8 cellular contexts compared by ENCODE assay signal in genomic region chr1:148952938-148953616, GRCh38.
DNase-seq lines count a peak whose midpoint lies in the region; ATAC-seq and TF ChIP-seq lines count a peak whose summit lies in the region.
"Not testable (repeated sequence)": the region's sequence is repeated elsewhere in the genome, so short reads cannot be mapped to it uniquely, and the experiment has no call there.

No MANE protein-coding gene starts in this region.

- H3K9me3 ChIP-seq in duodenal mucosa (ENCODE audit: control insufficient read depth in 1 of 2, low read length in 2 of 2); parathyroid adenoma (ENCODE audit: control insufficient read depth, low read length); upper lobe of right lung: not testable (repeated sequence)

- peaks cover 11 to 15% of the 10 kb centered on the region in 2 donors for H3K4me1 Mint-ChIP-seq in immature natural killer cell

- not testable (repeated sequence) for H3K27me3 ChIP-seq in duodenal mucosa (ENCODE audit: control insufficient read depth in 1 of 2, insufficient read depth in 2 of 2, low read length in 2 of 2); parathyroid adenoma (ENCODE audit: control insufficient read depth, insufficient read depth, low read length); upper lobe of right lung

- not testable (repeated sequence) for TF ChIP-seq CTCF in parathyroid adenoma (IDR thresholded peaks at IDR 0.05); upper lobe of right lung (IDR thresholded peaks at IDR 0.05)

- not testable (repeated sequence) for H3K27ac ChIP-seq in duodenal mucosa (ENCODE audit: low read depth, low read length); upper lobe of right lung
- H3K27ac ChIP-seq in parathyroid adenoma, result peak overlapping the region; percentile 47

- H3K9me3 Mint-ChIP-seq in immature natural killer cell, result not testable (repeated sequence)

- H3K79me2 ChIP-seq in parathyroid adenoma, result not testable (repeated sequence)

- H3K36me3 Mint-ChIP-seq in immature natural killer cell, result not testable (repeated sequence)

- peak overlapping the region; percentile 4 to 69 for H3K9ac ChIP-seq in duodenal mucosa (ENCODE audit: low read depth in 1 of 2, low read length in 2 of 2)
- H3K9ac ChIP-seq in parathyroid adenoma, result not testable (repeated sequence)

- H3K27ac Mint-ChIP-seq in immature natural killer cell, result peak overlapping the region in 1 of 6 donors; percentile 55

- peak overlapping the region; percentile 83 to 89 (median 87) for H3K4me3 Mint-ChIP-seq in immature natural killer cell

- DNase-seq in NCI-H69 (lab: John Stamatoyannopoulos, UW) (peak; percentile 47), immature natural killer cell (peak in 1 of 3 donors; percentile 6)
- peak; percentile 15 for DNase-seq in activated CD8-positive, alpha-beta memory T cell treated with anti-CD3 and anti-CD28 coated beads, Interleukin-2, amount 50 U/mL, for 4 hours
- not testable (repeated sequence) for DNase-seq in upper lobe of right lung

- intact Hi-C loops in upper lobe of right lung (cut with DNase I), result not testable (repeated sequence)

- H3K27me3 Mint-ChIP-seq in immature natural killer cell (ENCODE audit: low read depth in 3 of 3), result not testable (repeated sequence)

- H3K4me3 ChIP-seq in GM08714 (ENCODE audit: low read length) (peak overlapping the region; percentile 71), duodenal mucosa (ENCODE audit: low read depth in 1 of 2, low read length in 2 of 2) (peak overlapping the region; percentile 65 to 84), parathyroid adenoma (ENCODE audit: low read depth, low read length) (peak overlapping the region; percentile 60), upper lobe of right lung (peak overlapping the region; percentile 58)

- peak overlapping the region; percentile 38 for H2AFZ ChIP-seq in parathyroid adenoma

- H3K4me2 ChIP-seq in parathyroid adenoma (ENCODE audit: low read length), result peak overlapping the region; percentile 75

- not testable (repeated sequence) for H3K4me1 ChIP-seq in duodenal mucosa (ENCODE audit: control insufficient read depth in 1 of 2, insufficient read depth in 2 of 2, low read length in 2 of 2); parathyroid adenoma; upper lobe of right lung

- ATAC-seq in HG02973 (IDR thresholded peaks at IDR 0.05; ENCODE audit: unreplicated experiment), result peak; percentile 11
- not testable (repeated sequence) for ATAC-seq in upper lobe of right lung

- H3K36me3 ChIP-seq in duodenal mucosa (ENCODE audit: control insufficient read depth in 1 of 2, insufficient read depth in 2 of 2, low read length in 2 of 2); parathyroid adenoma (ENCODE audit: control insufficient read depth, insufficient read depth, low read length); upper lobe of right lung: not testable (repeated sequence)
